ENCODE assay signal across 1 cellular context in the genomic region with DNA sequence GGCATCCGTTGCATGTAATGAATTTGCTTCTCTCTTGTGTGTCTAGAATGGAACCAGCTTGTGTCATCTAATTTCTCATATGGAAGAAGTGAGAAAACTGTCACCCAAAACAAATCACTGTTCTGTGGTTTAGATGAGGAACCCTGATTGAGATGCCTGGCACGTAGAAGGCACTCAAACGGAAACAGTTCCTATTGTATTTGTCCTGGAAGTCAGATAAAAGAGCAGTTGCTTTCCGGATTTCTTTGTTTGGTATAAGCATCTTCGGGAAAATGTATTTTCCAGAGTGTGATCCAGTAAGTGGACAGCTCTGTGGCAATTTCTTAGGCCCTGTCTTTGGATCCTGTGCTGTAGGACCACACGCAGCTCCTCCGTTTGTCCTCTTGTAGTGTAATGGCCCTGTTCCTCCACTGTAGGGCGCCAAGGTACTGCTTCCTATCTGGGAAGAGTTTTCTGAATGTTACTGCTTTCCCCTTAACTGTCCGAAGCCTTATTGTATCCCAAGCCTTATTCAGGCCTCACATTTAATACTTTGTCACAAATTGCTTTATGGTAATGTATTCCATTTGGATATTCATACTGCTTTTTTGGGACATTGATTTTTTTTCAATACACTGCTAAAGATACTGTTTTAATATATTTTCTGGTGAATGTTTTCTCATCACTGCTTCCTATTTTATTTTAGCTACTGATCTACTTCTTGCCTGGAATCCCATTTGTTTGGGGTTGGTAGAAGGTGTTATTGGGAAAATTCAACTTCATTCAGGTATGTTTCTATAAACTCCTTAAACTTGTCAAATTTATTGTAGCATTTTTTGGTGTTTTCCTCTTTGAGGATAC.
TF ChIP-seq lines count a peak whose summit lies in the region.

No MANE protein-coding gene starts in this region.

TF ChIP-seq in GM12878, 131 proteins besides CTCF, POLR2A, EP300 and RAD21 (continued from another document):
- TF ChIP-seq, protein P1, sequence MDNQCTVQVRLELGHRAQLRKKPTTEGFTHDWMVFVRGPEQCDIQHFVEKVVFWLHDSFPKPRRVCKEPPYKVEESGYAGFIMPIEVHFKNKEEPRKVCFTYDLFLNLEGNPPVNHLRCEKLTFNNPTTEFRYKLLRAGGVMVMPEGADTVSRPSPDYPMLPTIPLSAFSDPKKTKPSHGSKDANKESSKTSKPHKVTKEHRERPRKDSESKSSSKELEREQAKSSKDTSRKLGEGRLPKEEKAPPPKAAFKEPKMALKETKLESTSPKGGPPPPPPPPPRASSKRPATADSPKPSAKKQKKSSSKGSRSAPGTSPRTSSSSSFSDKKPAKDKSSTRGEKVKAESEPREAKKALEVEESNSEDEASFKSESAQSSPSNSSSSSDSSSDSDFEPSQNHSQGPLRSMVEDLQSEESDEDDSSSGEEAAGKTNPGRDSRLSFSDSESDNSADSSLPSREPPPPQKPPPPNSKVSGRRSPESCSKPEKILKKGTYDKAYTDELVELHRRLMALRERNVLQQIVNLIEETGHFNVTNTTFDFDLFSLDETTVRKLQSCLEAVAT (IDR thresholded peaks at IDR 0.05): peak; percentile 74
- 0 out of 2 replicates have a peak, but pooled peaks have one; percentile 46 for TF ChIP-seq MXI1 (IDR thresholded peaks at IDR 0.05; ENCODE audit: low read depth, low read length)
- TF ChIP-seq SPI1 (IDR thresholded peaks at IDR 0.05; ENCODE audit: borderline replicate concordance, insufficient read depth, low read depth, low read length): 0 out of 2 replicates have a peak, but pooled peaks have one; percentile 26
- 0 out of 2 replicates have a peak, but pooled peaks have one; percentile 6 for TF ChIP-seq JUNB (IDR thresholded peaks at IDR 0.05)
- TF ChIP-seq, protein P2, sequence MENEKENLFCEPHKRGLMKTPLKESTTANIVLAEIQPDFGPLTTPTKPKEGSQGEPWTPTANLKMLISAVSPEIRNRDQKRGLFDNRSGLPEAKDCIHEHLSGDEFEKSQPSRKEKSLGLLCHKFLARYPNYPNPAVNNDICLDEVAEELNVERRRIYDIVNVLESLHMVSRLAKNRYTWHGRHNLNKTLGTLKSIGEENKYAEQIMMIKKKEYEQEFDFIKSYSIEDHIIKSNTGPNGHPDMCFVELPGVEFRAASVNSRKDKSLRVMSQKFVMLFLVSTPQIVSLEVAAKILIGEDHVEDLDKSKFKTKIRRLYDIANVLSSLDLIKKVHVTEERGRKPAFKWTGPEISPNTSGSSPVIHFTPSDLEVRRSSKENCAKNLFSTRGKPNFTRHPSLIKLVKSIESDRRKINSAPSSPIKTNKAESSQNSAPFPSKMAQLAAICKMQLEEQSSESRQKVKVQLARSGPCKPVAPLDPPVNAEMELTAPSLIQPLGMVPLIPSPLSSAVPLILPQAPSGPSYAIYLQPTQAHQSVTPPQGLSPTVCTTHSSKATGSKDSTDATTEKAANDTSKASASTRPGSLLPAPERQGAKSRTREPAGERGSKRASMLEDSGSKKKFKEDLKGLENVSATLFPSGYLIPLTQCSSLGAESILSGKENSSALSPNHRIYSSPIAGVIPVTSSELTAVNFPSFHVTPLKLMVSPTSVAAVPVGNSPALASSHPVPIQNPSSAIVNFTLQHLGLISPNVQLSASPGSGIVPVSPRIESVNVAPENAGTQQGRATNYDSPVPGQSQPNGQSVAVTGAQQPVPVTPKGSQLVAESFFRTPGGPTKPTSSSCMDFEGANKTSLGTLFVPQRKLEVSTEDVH (IDR thresholded peaks at IDR 0.05; ENCODE audit: low read depth, partially characterized antibody): no peak
- TF ChIP-seq IKZF1 (conservative IDR thresholded peaks at IDR 0.05): peak; percentile 44; the same call in 1 of the 2 replicates
- no peak for TF ChIP-seq TBL1XR1 (IDR thresholded peaks at IDR 0.05; ENCODE audit: low read depth, low read length)
- 0 out of 2 replicates have a peak, but pooled peaks have one; percentile 24 for TF ChIP-seq DPF2 (IDR thresholded peaks at IDR 0.05)
- TF ChIP-seq YBX1 (IDR thresholded peaks at IDR 0.05): no peak
- 0 out of 2 replicates have a peak, but pooled peaks have one; percentile 14 for TF ChIP-seq TCF7 (IDR thresholded peaks at IDR 0.05; ENCODE audit: borderline replicate concordance)
- TF ChIP-seq EED (IDR thresholded peaks at IDR 0.05; ENCODE audit: low read depth): peak; percentile 44
- TF ChIP-seq POU2F2 (IDR thresholded peaks at IDR 0.05; ENCODE audit: borderline replicate concordance, low read depth, low read length): 0 out of 3 replicates have a peak, but pooled peaks have one; percentile 39
- 0 out of 2 replicates have a peak, but pooled peaks have one; percentile 40 for TF ChIP-seq FOXM1 (IDR thresholded peaks at IDR 0.05; ENCODE audit: low read depth, low read length)
- TF ChIP-seq RUNX3 (IDR thresholded peaks at IDR 0.05; ENCODE audit: low read length): peak; percentile 90
- peak; percentile 70; the same call in 1 of the 2 replicates for TF ChIP-seq YY1 (IDR thresholded peaks at IDR 0.05; ENCODE audit: low read depth, low read length)
- no peak for TF ChIP-seq SREBF2 (IDR thresholded peaks at IDR 0.05; ENCODE audit: low read length)
- peak in 1 of 2 experiments; percentile 57; a peak in 1 of 4 replicates for TF ChIP-seq ETV6 (conservative IDR thresholded peaks at IDR 0.05 in 1 of 2, IDR thresholded peaks at IDR 0.05 in 1 of 2; ENCODE audit: borderline replicate concordance in 1 of 2, low read depth in 1 of 2)
- TF ChIP-seq PAX5 (IDR thresholded peaks at IDR 0.05; ENCODE audit: borderline replicate concordance, low read depth, low read length): 0 out of 2 replicates have a peak, but pooled peaks have one; percentile 18
TF ChIP-seq in GM12878: peak in this region for 19.
